12 cellular contexts compared by ENCODE assay signal in the genomic region with DNA sequence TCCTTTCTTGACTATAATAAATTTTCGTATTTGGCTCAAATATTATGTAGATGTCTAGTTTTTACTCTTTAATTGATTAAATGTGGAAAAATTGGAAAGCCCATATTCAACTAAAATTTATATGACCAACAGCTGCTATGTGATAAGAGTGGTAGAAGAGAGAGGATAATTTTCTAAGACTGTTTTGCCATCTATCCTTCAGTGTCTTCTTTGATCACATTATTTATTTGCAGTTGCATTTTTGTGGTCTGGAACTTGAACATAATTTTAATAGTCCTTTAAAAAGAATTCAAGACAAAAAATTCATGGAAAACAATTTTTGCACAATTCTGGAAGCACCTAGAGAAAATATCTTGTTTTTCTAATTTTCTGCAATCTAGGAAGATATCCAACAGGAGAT.
A peak's percentile ranks its signal among the peaks of the same experiment; 100 is the strongest.
DNase-seq lines count a peak whose midpoint lies in the region; ATAC-seq and TF ChIP-seq lines count a peak whose summit lies in the region.
"Had no signal": no experiment of that assay in that cellular context is flagged by ENCODE, and none has a peak within 500 bp of the region (broad histone marks: within the 10 kb centered on the region; RNA-seq: fewer than 3 reads in every experiment).

No MANE protein-coding gene starts in this region.

- intact Hi-C loops in sciatic nerve (cut with DNase I): no loop called here

- H3K4me3 ChIP-seq in AG09309 (ENCODE audit: control insufficient read depth, low read depth, low read length): no peak overlapping the region

- DNase-seq in AG09309 (ENCODE audit: low read depth) (peak; percentile 39), GM04503 (ENCODE audit: low read depth) (peak; percentile 40), M059J (ENCODE audit: low read depth) (peak; percentile 28), sciatic nerve (ENCODE audit: low spot score) (no peak), GDM1 (lab: John Stamatoyannopoulos, UW) (no peak)
- DNase-seq in activated naive CD4-positive, alpha-beta T cell treated with anti-CD3 and anti-CD28 coated beads, Interleukin-2, amount 50 U/mL, for 16 hours: no peak
- no peak for DNase-seq in stimulated activated CD4-positive, alpha-beta T cell treated with anti-CD3 and anti-CD28 coated beads, Interleukin-15, amount 100 ng/mL, for 24 hours
- DNase-seq: 8988T; BE2C; CD8-positive, alpha-beta T cell; COR-L47; HCEC 1CT had no signal

- ATAC-seq in sciatic nerve: peak; percentile 52
- ATAC-seq: CD8-positive, alpha-beta T cell had no signal

- TF ChIP-seq CTCF in AG09309 (IDR thresholded peaks at IDR 0.05; ENCODE audit: control insufficient read depth, insufficient read depth, low read depth, low read length, missing control alignments): no peak

Comparison
In these comparisons a context has a peak if more than half of its experiments do, and no peak if none do; other contexts are left out.
1. DNase-seq: peak in AG09309 (single experiment), GM04503 (single experiment) and M059J (single experiment); none in sciatic nerve (single experiment), GDM1 (single experiment), activated naive CD4-positive, alpha-beta T cell treated with anti-CD3 and anti-CD28 coated beads, Interleukin-2, amount 50 U/mL, for 16 hours (single experiment) and stimulated activated CD4-positive, alpha-beta T cell treated with anti-CD3 and anti-CD28 coated beads, Interleukin-15, amount 100 ng/mL, for 24 hours (single experiment).